Comparison of ENCODE assay signal across 1 cellular context in genomic region chr9:90343360-90343759, GRCh38.
TF ChIP-seq lines count a peak whose summit lies in the region.

No MANE protein-coding gene starts in this region.

TF ChIP-seq in SK-N-SH treated with all-trans-retinoic acid at 6 μM for 48 hours, 23 proteins besides CTCF, POLR2A, EP300 and RAD21 (continued from another document):
- TF ChIP-seq ZC3H10 (CRISPR knock-in tag; IDR thresholded peaks at IDR 0.05) (no peak), CSRNP3 (CRISPR knock-in tag; IDR thresholded peaks at IDR 0.05) (no peak), ESRRG (CRISPR knock-in tag; IDR thresholded peaks at IDR 0.05) (no peak)
